6 cellular contexts compared by ENCODE assay signal in genomic region chr6:41073968-41074691, GRCh38. TPM values are rescaled to one million over a fixed set of nuclear protein-coding genes. Genes with fewer than 3 reads are reported as not detected.
DNase-seq lines count a peak whose midpoint lies in the region; ATAC-seq and TF ChIP-seq lines count a peak whose summit lies in the region.

No MANE protein-coding gene starts in this region.

- H3K4me3 Mint-ChIP-seq in stimulated activated naive CD8-positive, alpha-beta T cell treated with anti-CD3 and anti-CD28 coated beads, Interleukin-15, Interleukin-2, amounts not matched to agents 100 ng/mL and 50 ng/mL, for 24 hours: peak overlapping the region; percentile 90

- H3K27me3 Mint-ChIP-seq in stimulated activated naive CD8-positive, alpha-beta T cell treated with anti-CD3 and anti-CD28 coated beads, Interleukin-15, Interleukin-2, amounts not matched to agents 100 ng/mL and 50 ng/mL, for 24 hours: no peaks in the 10 kb centered on the region

- TF ChIP-seq CTCF in mammary epithelial cell (conservative IDR thresholded peaks at IDR 0.05 in 1 of 2, IDR thresholded peaks at IDR 0.05 in 1 of 2; ENCODE audit: extremely low read depth in 1 of 2, insufficient read depth in 1 of 2, low read depth in 1 of 2, low read length in 2 of 2): no peak

- no peak for ATAC-seq in stimulated activated naive CD8-positive, alpha-beta T cell treated with anti-CD3 and anti-CD28 coated beads, Interleukin-15, Interleukin-2, amounts not matched to agents 100 U/mL and 50 U/mL, for 24 hours
- ATAC-seq in HG02610 (IDR thresholded peaks at IDR 0.05; ENCODE audit: unreplicated experiment): no peak

- H3K9me3 ChIP-seq in mammary epithelial cell (replicated peaks; ENCODE audit: insufficient read depth, low read length) (no peaks in the 10 kb centered on the region), neuron (ENCODE audit: low read length) (no peaks in the 10 kb centered on the region)

- peaks cover 28% of the 10 kb centered on the region for H3K4me1 ChIP-seq in mammary epithelial cell (ENCODE audit: insufficient read depth, low read length)
- peaks cover 29% of the 10 kb centered on the region for H3K4me1 ChIP-seq in neuron (ENCODE audit: insufficient read depth, low read length)

- H3K27me3 ChIP-seq in mammary epithelial cell (ENCODE audit: insufficient read depth, low read length) (no peaks in the 10 kb centered on the region), neuron (ENCODE audit: insufficient read depth, low read length) (no peaks in the 10 kb centered on the region)

- dilution Hi-C loops in mammary epithelial cell (cut with HindIII; ENCODE audit: low sequenced_read_pairs): no loop called here

- H3K79me2 ChIP-seq in mammary epithelial cell (ENCODE audit: insufficient read depth, low read length): peaks cover 68% of the 10 kb centered on the region

- DNase-seq in stimulated activated naive CD8-positive, alpha-beta T cell treated with anti-CD3 and anti-CD28 coated beads, Interleukin-15, Interleukin-2, amounts not matched to agents 100 U/mL and 50 U/mL, for 24 hours: no peak
- DNase-seq in mammary epithelial cell (no peak), COLO668 (lab: John Stamatoyannopoulos, UW; ENCODE audit: unreplicated experiment) (no peak)

- H3K27ac Mint-ChIP-seq in stimulated activated naive CD8-positive, alpha-beta T cell treated with anti-CD3 and anti-CD28 coated beads, Interleukin-15, Interleukin-2, amounts not matched to agents 100 ng/mL and 50 ng/mL, for 24 hours: peak overlapping the region; percentile 89

- H3K9ac ChIP-seq in mammary epithelial cell (ENCODE audit: insufficient read depth, low read length): peak overlapping the region; percentile 93

- TSS peak; percentile 38 for BruUV-seq in mammary epithelial cell (replicated peaks; lab: Mats Ljungman, UMichigan)

- peak overlapping the region; percentile 94 for H3K4me2 ChIP-seq in mammary epithelial cell (ENCODE audit: insufficient read depth, low read depth, low read length)

- no peaks in the 10 kb centered on the region for H3K9me3 Mint-ChIP-seq in stimulated activated naive CD8-positive, alpha-beta T cell treated with anti-CD3 and anti-CD28 coated beads, Interleukin-15, Interleukin-2, amounts not matched to agents 100 ng/mL and 50 ng/mL, for 24 hours

- peaks cover 53% of the 10 kb centered on the region for H3K36me3 Mint-ChIP-seq in stimulated activated naive CD8-positive, alpha-beta T cell treated with anti-CD3 and anti-CD28 coated beads, Interleukin-15, Interleukin-2, amounts not matched to agents 100 ng/mL and 50 ng/mL, for 24 hours (ENCODE audit: low read depth)

- H3K36me3 ChIP-seq in mammary epithelial cell (ENCODE audit: insufficient read depth, low read length) (peaks cover 4% of the 10 kb centered on the region), neuron (ENCODE audit: insufficient read depth, low read length) (peaks cover 11% of the 10 kb centered on the region)

- intact Hi-C loops in mammary epithelial cell (cut with micrococcal nuclease): loop anchor here (1.0 to 2.0 kb wide), 3 partner anchors 37 to 245 kb away; no protein-coding TSS in a partner anchor

- peaks cover 69% of the 10 kb centered on the region for H3K4me1 Mint-ChIP-seq in stimulated activated naive CD8-positive, alpha-beta T cell treated with anti-CD3 and anti-CD28 coated beads, Interleukin-15, Interleukin-2, amounts not matched to agents 100 ng/mL and 50 ng/mL, for 24 hours (ENCODE audit: low read depth)

- peak overlapping the region; percentile 83 for H3K27ac ChIP-seq in mammary epithelial cell (ENCODE audit: insufficient read depth, low read depth, low read length)

- H2AFZ ChIP-seq in mammary epithelial cell (ENCODE audit: low read depth, low read length) (peak overlapping the region; percentile 54), neuron (ENCODE audit: low read depth, low read length) (peak overlapping the region; percentile 17)

- H4K20me1 ChIP-seq in mammary epithelial cell (ENCODE audit: insufficient read depth, low read length): no peaks in the 10 kb centered on the region

- in situ Hi-C loops in mammary epithelial cell (cut with MboI; ENCODE audit: low sequenced_read_pairs in 2 of 2): no loop called here

- H3K4me3 ChIP-seq in mammary epithelial cell (replicated peaks in 1 of 3; ENCODE audit: insufficient read depth in 1 of 3, low read depth in 2 of 3, low read length in 3 of 3): peak overlapping the region; percentile 71 to 91 (median 77)
- peak overlapping the region; percentile 93 for H3K4me3 ChIP-seq in neuron (ENCODE audit: low read length)

- 2% methylated on average over 11 of the region's 11 CpGs for WGBS in mammary epithelial cell (ENCODE audit: low coverage, missing lambda C conversion rate)

- CTCF ChIA-PET in mammary epithelial cell (lab: Charles Lee; ENCODE audit: low non-redundant PET): interaction anchor here (0.6 kb wide), 1 partner anchor 24 kb away, joined by 3 read pairs; no protein-coding TSS in a partner anchor

RNA-seq across cellular contexts. Expression of gene NFYA, which starts 1.4 kb away (rescaled TPM):
- total RNA-seq in mammary epithelial cell: 10 to 100 TPM; 18.5 to 29.1 TPM
- 12.5 TPM for polyA plus RNA-seq in mammary epithelial cell
- 20.7 TPM for polyA minus RNA-seq in mammary epithelial cell

RNA-seq across cellular contexts. Expression of gene OARD1, which starts 2.0 kb away (rescaled TPM):
- total RNA-seq in mammary epithelial cell: 10 to 100 TPM in 1 of 2 donors, 1 to 10 TPM in 1; 9.3 to 22.2 TPM
- polyA plus RNA-seq in mammary epithelial cell: 10.0 TPM
- polyA minus RNA-seq in mammary epithelial cell: 5.1 TPM

RNA-seq across cellular contexts. Expression of gene APOBEC2, which starts 21.1 kb away (rescaled TPM):
- total RNA-seq in mammary epithelial cell: not detected
- polyA plus RNA-seq in mammary epithelial cell: not detected
- polyA minus RNA-seq in mammary epithelial cell: not detected

RNA-seq across cellular contexts. Expression of gene TSPO2, which starts 31.9 kb away (rescaled TPM):
- not detected for total RNA-seq in mammary epithelial cell
- polyA plus RNA-seq in mammary epithelial cell: not detected
- not detected for polyA minus RNA-seq in mammary epithelial cell

RNA-seq across cellular contexts. Expression of gene UNC5CL, which starts 35.1 kb away (rescaled TPM):
- total RNA-seq in mammary epithelial cell: under 1 TPM; 0.50 to 0.54 TPM
- 0.19 TPM for polyA plus RNA-seq in mammary epithelial cell
- not detected for polyA minus RNA-seq in mammary epithelial cell
